Comparison of ENCODE assay signal across 8 cellular contexts in the genomic region with DNA sequence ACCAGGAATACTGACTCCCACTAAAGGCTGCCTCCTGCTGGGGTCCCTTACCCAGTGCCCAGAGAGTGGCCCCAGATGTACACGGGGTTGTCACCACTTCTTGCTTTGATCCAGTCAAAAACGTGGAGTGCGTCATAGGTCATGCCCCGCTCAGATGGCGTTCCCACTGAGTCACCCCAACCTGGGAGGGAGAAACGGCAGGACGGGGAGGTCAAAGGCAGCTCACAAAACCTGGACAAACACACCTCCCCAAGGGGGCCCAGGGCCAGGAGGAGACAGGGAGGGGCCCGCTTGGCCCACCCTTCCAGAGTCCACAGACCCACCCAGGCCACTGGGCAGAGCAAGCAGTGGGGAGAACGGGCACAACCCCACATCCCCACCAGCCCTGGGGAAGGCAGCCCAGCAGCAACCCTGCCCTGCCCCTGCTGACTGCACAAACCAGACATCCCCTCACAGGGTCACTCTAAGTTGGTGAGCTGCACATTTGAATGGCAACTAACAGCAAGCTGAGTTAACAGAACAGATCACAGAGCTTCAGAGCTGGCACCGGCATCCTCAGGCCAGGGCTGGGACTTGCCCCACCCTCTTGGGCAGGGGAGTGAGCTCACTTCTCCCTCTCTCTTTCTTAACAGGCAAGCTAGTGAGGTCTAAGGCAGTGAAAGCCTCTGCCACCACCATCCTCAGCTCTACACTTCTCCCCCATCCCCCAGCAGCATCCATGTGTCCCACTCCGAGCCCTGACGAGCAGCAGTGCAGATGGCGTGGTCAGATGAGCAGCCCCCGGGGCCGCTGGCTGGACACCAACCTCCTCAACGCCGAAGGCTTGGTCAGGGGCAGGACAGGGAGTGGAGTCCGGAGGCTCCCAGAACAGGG.
DNase-seq lines count a peak whose midpoint lies in the region; ATAC-seq and TF ChIP-seq lines count a peak whose summit lies in the region.

No MANE protein-coding gene starts in this region.

- ATAC-seq in left colon (peak; percentile 73), HG03521 (IDR thresholded peaks at IDR 0.05; ENCODE audit: unreplicated experiment) (no peak)

- peaks cover 19% of the 10 kb centered on the region for H3K4me1 Mint-ChIP-seq in brain

- H3K36me3 ChIP-seq in thyroid gland: peaks cover 5 to 18% of the 10 kb centered on the region in 2 donors

- H3K9me3 Mint-ChIP-seq in brain: peaks cover 0 to 2% (median 0%) of the 10 kb centered on the region in 5 experiments

- H3K4me3 Mint-ChIP-seq in brain: no peak overlapping the region

- H3K27ac Mint-ChIP-seq in brain: peak overlapping the region; percentile 48 to 90 (median 81)

- peaks cover 20 to 31% of the 10 kb centered on the region in 2 donors for H3K4me1 ChIP-seq in thyroid gland

- intact Hi-C loops in left colon (cut with DNase I, micrococcal nuclease) (loop anchor here in 1 of 2 donors (10.0 kb wide), 1 partner anchor 75 kb away; no protein-coding TSS in a partner anchor), thyroid gland (cut with DNase I) (loop anchor here (2.0 kb wide), 1 partner anchor 69 kb away; no protein-coding TSS in a partner anchor)

- no peaks in the 10 kb centered on the region for H3K9me3 ChIP-seq in thyroid gland

- no peaks in the 10 kb centered on the region for H3K27me3 Mint-ChIP-seq in brain

- no peaks in the 10 kb centered on the region for H3K27me3 ChIP-seq in thyroid gland

- TF ChIP-seq POLR2A in NB4 (IDR thresholded peaks at IDR 0.05; ENCODE audit: extremely low read depth, insufficient read length) (no peak), thyroid gland (IDR thresholded peaks at IDR 0.05) (no peak)

- H3K4me3 ChIP-seq in NB4 (ENCODE audit: low read depth, low read length): no peak overlapping the region
- no peak overlapping the region for H3K4me3 ChIP-seq in thyroid gland (replicated peaks in 1 of 3)

- 76 to 86% methylated on average over 18 of the region's 18 CpGs for WGBS in thyroid gland, 2 donors

- H3K36me3 Mint-ChIP-seq in brain: peaks cover 23% of the 10 kb centered on the region

- TF ChIP-seq CTCF in NB4 (IDR thresholded peaks at IDR 0.05; ENCODE audit: low read depth, low read length): no peak
- no peak for TF ChIP-seq CTCF in brain (conservative IDR thresholded peaks at IDR 0.05)
- TF ChIP-seq CTCF in thyroid gland (IDR thresholded peaks at IDR 0.05): peak in 1 of 6 experiments; percentile 5

- peak; percentile 95 for DNase-seq in EL
- DNase-seq in NB4 (ENCODE audit: low read depth): peak; percentile 84
- peak; percentile 65 to 87 for DNase-seq in left colon
- peak; percentile 34 to 58 for DNase-seq in thyroid gland
- DNase-seq in NCI-H1092 treated with DMSO at 0.1 percent for 48 hours (lab: John Stamatoyannopoulos, UW): no peak
- no peak for DNase-seq in activated CD4-positive, CD25-positive, alpha-beta regulatory T cell (lab: John Stamatoyannopoulos, UW)

- H3K27ac ChIP-seq in thyroid gland: peak overlapping the region; percentile 83 to 91 (median 85)

Comparison
In these comparisons a context has a peak if more than half of its experiments do, and no peak if none do; other contexts are left out.
1. DNase-seq: peak in EL (single experiment), NB4 (single experiment), left colon (2 of 2) and thyroid gland (2 of 2); none in NCI-H1092 treated with DMSO at 0.1 percent for 48 hours (single experiment) and activated CD4-positive, CD25-positive, alpha-beta regulatory T cell (0 of 4).